In the genomic region with DNA sequence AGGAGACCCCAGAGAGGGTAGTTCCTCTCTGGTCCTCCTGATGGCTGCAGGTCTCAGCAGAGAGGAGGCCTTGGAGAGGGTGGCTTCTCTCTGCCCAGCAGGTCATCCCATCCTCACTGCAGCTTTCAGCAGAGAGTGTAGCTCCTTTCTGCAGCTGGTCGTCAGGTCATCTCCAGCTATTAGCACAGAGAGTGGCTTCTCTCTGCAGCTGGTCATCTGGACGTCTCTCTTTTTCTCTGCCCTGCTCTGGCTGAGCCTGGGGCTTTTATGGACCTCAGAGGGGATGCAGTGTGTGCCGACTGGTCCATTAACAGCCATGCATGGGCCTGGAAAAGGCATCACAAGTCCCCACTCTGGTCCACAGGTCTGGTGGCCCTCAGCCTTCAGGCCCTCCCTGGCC, we compare ENCODE assay signal across 16 cellular contexts. TPM values are rescaled to one million over a fixed set of nuclear protein-coding genes. Genes with fewer than 3 reads are reported as not detected.
A peak's percentile ranks its signal among the peaks of the same experiment; 100 is the strongest.
DNase-seq lines count a peak whose midpoint lies in the region; ATAC-seq, FAIRE-seq and TF ChIP-seq lines count a peak whose summit lies in the region.
"Had no signal": no experiment of that assay in that cellular context is flagged by ENCODE, and none has a peak within 500 bp of the region (broad histone marks: within the 10 kb centered on the region; RNA-seq: fewer than 3 reads in every experiment).

No MANE protein-coding gene starts in this region.

- H3K4me2 ChIP-seq in OCI-LY3 (ENCODE audit: low read length), result peak overlapping the region; percentile 76
- H3K4me2 ChIP-seq in neuronal stem cell (ENCODE audit: insufficient read depth, low read length, poor library complexity, severe bottlenecking), result no peak overlapping the region
- H3K4me2 ChIP-seq: SK-N-SH had no signal

- DNase-seq in GM12891 (ENCODE audit: insufficient read length, low spot score), result no peak
- no peak for DNase-seq in neuronal stem cell (ENCODE audit: low spot score)
- no peak for DNase-seq in left lung
- DNase-seq: DMS79 treated with DMSO at 0.1 percent for 48 hours; HCEC 1CT; NCI-H1105 treated with DMSO at 0.1 percent for 48 hours; NCI-H1694; NCI-H2081 treated with DMSO at 0.1 percent for 48 hours; NK-92 treated with Interleukin-12 subunit alpha and Interleukin-12 subunit beta, amount 100 ng/mL, for 24 hours; SHP77 treated with DMSO at 0.1 percent for 48 hours had no signal

- peak overlapping the region; percentile 48 for H3K18ac ChIP-seq in neuronal stem cell (ENCODE audit: low read length)

- peak overlapping the region; percentile 53; the same call in 1 of the 2 replicates for H3K9ac ChIP-seq in OCI-LY3 (ENCODE audit: low read length)
- H3K9ac ChIP-seq in neuronal stem cell (ENCODE audit: low read depth, low read length, poor library complexity), result no peak overlapping the region
- H3K9ac ChIP-seq: SK-N-SH had no signal

- no peak overlapping the region for H4K91ac ChIP-seq in neuronal stem cell (ENCODE audit: low read depth, low read length, poor library complexity)

- WGBS in neuronal stem cell (ENCODE audit: extremely low coverage in 2 of 2, insufficient read length in 2 of 2, insufficient replicate concordance in 1 of 2), 2 donors, result no CpG with 5 or more reads among the region's 3 CpGs

- H3K4ac ChIP-seq in neuronal stem cell (ENCODE audit: low read length), result no peak overlapping the region

- ATAC-seq in esophagus mucosa (peak; percentile 15), left lung (no peak), HG02870 (IDR thresholded peaks at IDR 0.05; ENCODE audit: unreplicated experiment) (no peak), GM18858 (IDR thresholded peaks at IDR 0.05; ENCODE audit: unreplicated experiment) (no peak)

- FAIRE-seq in GM12891 (lab: Jason Lieb, UNC), result peak; percentile 73

- H3K23ac ChIP-seq in neuronal stem cell (ENCODE audit: low read depth, low read length, poor library complexity), result no peak overlapping the region

- no peaks in the 10 kb centered on the region for H3K79me2 ChIP-seq in OCI-LY3 (ENCODE audit: low read length)

- no peak overlapping the region for H3K27ac ChIP-seq in OCI-LY3 (ENCODE audit: low read length)
- H3K27ac ChIP-seq in neuronal stem cell (replicated peaks; ENCODE audit: low read length), result no peak overlapping the region
- no peak overlapping the region for H3K27ac ChIP-seq in left lung

- H4K8ac ChIP-seq in neuronal stem cell (ENCODE audit: low read depth, low read length), result no peak overlapping the region

- H3K27me3 ChIP-seq in OCI-LY3 (ENCODE audit: low read depth, low read length), result no peaks in the 10 kb centered on the region
- H3K27me3 ChIP-seq in neuronal stem cell (ENCODE audit: control insufficient read depth in 3 of 3, insufficient read depth in 3 of 3, low read depth in 1 of 3, low read length in 3 of 3), result peaks cover 0 to 14% (median 0%) of the 10 kb centered on the region in 3 experiments
- peaks cover 0 to 20% of the 10 kb centered on the region in 2 donors for H3K27me3 ChIP-seq in left lung

- H3K79me1 ChIP-seq in neuronal stem cell (ENCODE audit: low read depth, low read length), result no peaks in the 10 kb centered on the region

- peak overlapping the region; percentile 5 for H2BK120ac ChIP-seq in neuronal stem cell (ENCODE audit: low read depth, low read length)

- no peak for TF ChIP-seq POLR2A in GM12891 (IDR thresholded peaks at IDR 0.05; ENCODE audit: low read depth, low read length)

- TF ChIP-seq CTCF in OCI-LY3 (IDR thresholded peaks at IDR 0.05; ENCODE audit: low read depth, low read length) (no peak), left lung (IDR thresholded peaks at IDR 0.05) (no peak)

- no peak overlapping the region for H2AK5ac ChIP-seq in neuronal stem cell (ENCODE audit: low read depth, low read length)

- no peak overlapping the region for H2BK5ac ChIP-seq in neuronal stem cell (ENCODE audit: low read length)

- H3K36me3 ChIP-seq in OCI-LY3 (replicated peaks; ENCODE audit: low read depth, low read length) (peaks cover 9% of the 10 kb centered on the region), neuronal stem cell (replicated peaks in 1 of 2; ENCODE audit: control insufficient read depth in 2 of 2, insufficient read depth in 2 of 2, low read length in 2 of 2) (no peaks in the 10 kb centered on the region), left lung (no peaks in the 10 kb centered on the region)

- intact Hi-C loops in left lung (cut with DNase I), result no loop called here

- H2AFZ ChIP-seq in OCI-LY3 (ENCODE audit: low read depth, low read length) (0 out of 2 replicates have a peak overlapping the region, but pooled peaks have one; percentile 84), neuronal stem cell (ENCODE audit: low read length) (peak overlapping the region; percentile 89)

- H4K20me1 ChIP-seq in OCI-LY3 (ENCODE audit: insufficient read depth, low read length), result no peaks in the 10 kb centered on the region

- H3K9me3 ChIP-seq in OCI-LY3 (ENCODE audit: insufficient read depth, low read length) (no peaks in the 10 kb centered on the region), neuronal stem cell (replicated peaks in 1 of 2; ENCODE audit: control insufficient read depth in 2 of 2, insufficient read depth in 1 of 2, low read depth in 1 of 2, low read length in 2 of 2) (no peaks in the 10 kb centered on the region), left lung (no peaks in the 10 kb centered on the region)
- H3K9me3 ChIP-seq: SK-N-SH had no signal

- H3K4me1 ChIP-seq in OCI-LY3 (ENCODE audit: low read length) (peaks cover 35% of the 10 kb centered on the region), neuronal stem cell (ENCODE audit: control insufficient read depth in 2 of 2, insufficient read depth in 1 of 2, low read depth in 1 of 2, low read length in 2 of 2) (peaks cover 0 to 3% of the 10 kb centered on the region in 2 donors), left lung (no peaks in the 10 kb centered on the region)

- H3K4me3 ChIP-seq in OCI-LY3 (ENCODE audit: low read length) (peak overlapping the region; percentile 62; the same call in 1 of the 2 replicates), neuronal stem cell (ENCODE audit: low read length in 2 of 2) (no peak overlapping the region), left lung (no peak overlapping the region)

- no peak overlapping the region for H2BK12ac ChIP-seq in neuronal stem cell (ENCODE audit: low read length)

- H3K14ac ChIP-seq in neuronal stem cell (ENCODE audit: low read length), result no peak overlapping the region

- H2BK15ac ChIP-seq in neuronal stem cell (ENCODE audit: low read length), result no peak overlapping the region

TF ChIP-seq in GM12891, 5 proteins besides CTCF, POLR2A, EP300 and RAD21:
- TF ChIP-seq POLR2AphosphoS5 (IDR thresholded peaks at IDR 0.05; ENCODE audit: low read depth, low read length), result no peak

RNA-seq across cellular contexts. Expression of gene TNFSF9, which starts 20.3 kb away (rescaled TPM):
- polyA plus RNA-seq in GM12891 (2012; ENCODE audit: low read depth, missing spikeins), result 64.1 TPM
- total RNA-seq in esophagus mucosa, result 4.7 TPM
- polyA plus RNA-seq in neuronal stem cell (2013, experiment 1 of 2), result 1.5 TPM
- 1.8 TPM for polyA plus RNA-seq in neuronal stem cell (2013, experiment 2 of 2)
- 10 to 100 TPM in 1 of 2 donors, 1 to 10 TPM in 1; 5.5 to 10.2 TPM for total RNA-seq in left lung

RNA-seq across cellular contexts. Expression of gene CD70, which starts 39.9 kb away (rescaled TPM):
- polyA plus RNA-seq in GM12891 (2012; ENCODE audit: low read depth, missing spikeins), result 243 TPM
- not detected for total RNA-seq in esophagus mucosa
- 0.88 TPM for polyA plus RNA-seq in neuronal stem cell (2013, experiment 1 of 2)
- 0.91 TPM for polyA plus RNA-seq in neuronal stem cell (2013, experiment 2 of 2)
- under 1 TPM in 1 of 2 donors, not detected in 1; 0.42 TPM for total RNA-seq in left lung
- polyA plus RNA-seq: CD14-positive monocyte had no signal

RNA-seq across cellular contexts. Expression of gene TUBB4A, which starts 49.0 kb away (rescaled TPM):
- 8.6 TPM for polyA plus RNA-seq in GM12891 (2012; ENCODE audit: low read depth, missing spikeins)
- 0.12 TPM for total RNA-seq in esophagus mucosa
- polyA plus RNA-seq in neuronal stem cell (2013, experiment 1 of 2), result 30.8 TPM
- polyA plus RNA-seq in neuronal stem cell (2013, experiment 2 of 2), result 30.4 TPM
- total RNA-seq in left lung, result under 1 TPM; 0.35 to 0.65 TPM
- polyA plus RNA-seq: CD14-positive monocyte had no signal
